ENCODE assay signal across 29 cellular contexts in the genomic region with DNA sequence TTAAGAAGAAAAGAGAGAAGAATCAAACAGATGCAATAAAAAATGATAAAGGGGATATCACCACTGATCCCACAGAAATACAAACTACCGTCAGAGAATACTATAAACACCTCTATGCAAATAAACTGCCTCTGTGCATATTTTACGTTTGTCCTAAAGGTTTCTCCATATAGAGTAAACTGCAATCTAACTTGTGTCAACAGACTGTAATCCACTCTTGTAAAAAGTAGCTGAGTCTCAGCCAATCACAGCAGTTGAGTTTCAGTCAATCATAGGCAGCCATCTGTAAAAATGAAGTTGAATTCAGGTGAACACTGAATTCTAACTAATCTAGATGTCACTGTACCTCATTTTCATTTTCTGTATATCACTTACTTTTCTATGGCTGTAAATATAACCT.
"Had no signal": no experiment of that assay in that cellular context is flagged by ENCODE, and none has a peak within 500 bp of the region (broad histone marks: within the 10 kb centered on the region; RNA-seq: fewer than 3 reads in every experiment).

No MANE protein-coding gene starts in this region.

- ATAC-seq: activated CD4-positive, alpha-beta T cell treated with anti-CD3 and anti-CD28 coated beads for 36 hours; activated CD8-positive, alpha-beta T cell treated with anti-CD3 and anti-CD28 coated beads, Interleukin-2, amount 10 ng/mL, durations not matched to agents 7 days and 5 days; activated naive CD4-positive, alpha-beta T cell treated with anti-CD3 and anti-CD28 coated beads, Interleukin-2, amount 50 U/mL, for 72 hours; activated T-cell treated with anti-CD3 and anti-CD28 coated beads, Interleukin-2, amount 50 U/mL, for 72 hours; gastroesophageal sphincter; heart right ventricle had no signal

- H3K9me3 ChIP-seq: ascending aorta, breast epithelium, colonic mucosa, esophagus squamous epithelium, gastroesophageal sphincter, heart right ventricle had no signal

- H3K27me3 Mint-ChIP-seq: activated T-cell treated with anti-CD3 and anti-CD28 coated beads, Interleukin-2, amount 50 U/mL, for 24 hours had no signal

- H3K4me1 Mint-ChIP-seq: activated CD4-positive, alpha-beta T cell treated with anti-CD3 and anti-CD28 coated beads for 36 hours; activated CD4-positive, alpha-beta T cell treated with anti-CD3 and anti-CD28 coated beads, Interleukin-2, amount 10 ng/mL, durations not matched to agents 24 days and 14 days; activated naive CD4-positive, alpha-beta T cell treated with anti-CD3 and anti-CD28 coated beads, Interleukin-2, amount 10 ng/mL, durations not matched to agents 7 days and 5 days; activated naive CD8-positive, alpha-beta T cell treated with anti-CD3 and anti-CD28 coated beads, Interleukin-2, amount 10 ng/mL, durations not matched to agents 7 days and 5 days; brain had no signal

- H3K4me3 ChIP-seq: ascending aorta, breast epithelium, cardiac muscle cell, colonic mucosa, esophagus squamous epithelium, gastroesophageal sphincter, heart right ventricle, hepatocyte had no signal

- H3K36me3 ChIP-seq: ascending aorta, breast epithelium, cardiac muscle cell, colonic mucosa, esophagus squamous epithelium, gastroesophageal sphincter, heart right ventricle had no signal

- H3K27ac Mint-ChIP-seq: activated CD4-positive, alpha-beta memory T cell treated with anti-CD3 and anti-CD28 coated beads for 36 hours; activated CD4-positive, alpha-beta T cell treated with anti-CD3 and anti-CD28 coated beads for 36 hours; activated CD4-positive, alpha-beta T cell treated with anti-CD3 and anti-CD28 coated beads, Interleukin-2, amount 10 ng/mL, durations not matched to agents 24 days and 14 days; activated CD8-positive, alpha-beta T cell treated with anti-CD3 and anti-CD28 coated beads, Interleukin-2, amount 10 ng/mL, durations not matched to agents 7 days and 5 days; activated naive CD4-positive, alpha-beta T cell treated with anti-CD3 and anti-CD28 coated beads, Interleukin-2, amount 10 ng/mL, durations not matched to agents 7 days and 5 days; activated naive CD4-positive, alpha-beta T cell treated with anti-CD3 and anti-CD28 coated beads, Interleukin-2, amount 50 U/mL, for 72 hours; activated naive CD8-positive, alpha-beta T cell treated with anti-CD3 and anti-CD28 coated beads, Interleukin-2, amount 10 ng/mL, durations not matched to agents 7 days and 5 days; activated T-cell treated with anti-CD3 and anti-CD28 coated beads, Interleukin-2, amount 50 U/mL, for 24 hours; activated T-cell treated with anti-CD3 and anti-CD28 coated beads, Interleukin-2, amount 50 U/mL, for 72 hours; brain had no signal

- H3K4me3 Mint-ChIP-seq: activated CD4-positive, alpha-beta memory T cell treated with anti-CD3 and anti-CD28 coated beads for 36 hours; activated CD4-positive, alpha-beta T cell treated with anti-CD3 and anti-CD28 coated beads for 36 hours; activated CD4-positive, alpha-beta T cell treated with anti-CD3 and anti-CD28 coated beads, Interleukin-2, amount 10 ng/mL, durations not matched to agents 24 days and 14 days; activated CD8-positive, alpha-beta T cell treated with anti-CD3 and anti-CD28 coated beads, Interleukin-2, amount 10 ng/mL, durations not matched to agents 7 days and 5 days; activated naive CD4-positive, alpha-beta T cell treated with anti-CD3 and anti-CD28 coated beads, Interleukin-2, amount 10 ng/mL, durations not matched to agents 7 days and 5 days; activated naive CD8-positive, alpha-beta T cell treated with anti-CD3 and anti-CD28 coated beads, Interleukin-2, amount 10 ng/mL, durations not matched to agents 7 days and 5 days; activated T-cell treated with anti-CD3 and anti-CD28 coated beads, Interleukin-2, amount 50 U/mL, for 24 hours; activated T-cell treated with anti-CD3 and anti-CD28 coated beads, Interleukin-2, amount 50 U/mL, for 72 hours; brain had no signal

- DNase-seq: activated CD4-positive, alpha-beta memory T cell treated with anti-CD3 and anti-CD28 coated beads for 36 hours; activated CD4-positive, alpha-beta T cell treated with anti-CD3 and anti-CD28 coated beads for 36 hours; activated CD4-positive, alpha-beta T cell treated with anti-CD3 and anti-CD28 coated beads, Interleukin-2, amount 10 ng/mL, durations not matched to agents 24 days and 14 days; activated CD4-positive, CD25-positive, alpha-beta regulatory T cell; activated CD4-positive, CD25-positive, alpha-beta regulatory T cell treated with anti-CD3 and anti-CD28 coated beads, Interleukin-2, amount 50 U/mL, for 72 hours; activated CD8-positive, alpha-beta memory T cell treated with anti-CD3 and anti-CD28 coated beads, Interleukin-2, amount 50 U/mL, for 48 hours; activated CD8-positive, alpha-beta T cell treated with anti-CD3 and anti-CD28 coated beads, Interleukin-2, amount 10 ng/mL, durations not matched to agents 7 days and 5 days; activated gamma-delta T cell; activated naive CD4-positive, alpha-beta T cell; activated naive CD4-positive, alpha-beta T cell treated with anti-CD3 and anti-CD28 coated beads, Interleukin-2, amount 10 ng/mL, durations not matched to agents 7 days and 5 days; activated naive CD8-positive, alpha-beta T cell treated with anti-CD3 and anti-CD28 coated beads, Interleukin-2, amount 10 ng/mL, durations not matched to agents 7 days and 5 days; activated T-cell treated with anti-CD3 and anti-CD28 coated beads for 4 hours; activated T-cell treated with anti-CD3 and anti-CD28 coated beads, Interleukin-2, amount 50 U/mL, for 24 hours; activated T-cell treated with anti-CD3 and anti-CD28 coated beads, Interleukin-2, amount 50 U/mL, for 72 hours; central memory CD4-positive, alpha-beta T cell; cerebellar nuclear complex; colonic mucosa; effector CD8-positive, alpha-beta T cell; esophagus squamous epithelium; foreskin melanocyte; heart right ventricle; T-helper 9 cell had no signal

- H3K4me1 ChIP-seq: ascending aorta, breast epithelium, colonic mucosa, esophagus squamous epithelium, gastroesophageal sphincter, heart right ventricle had no signal

- H3K9me3 Mint-ChIP-seq: activated CD4-positive, alpha-beta memory T cell treated with anti-CD3 and anti-CD28 coated beads for 36 hours; activated CD4-positive, alpha-beta T cell treated with anti-CD3 and anti-CD28 coated beads, Interleukin-2, amount 10 ng/mL, durations not matched to agents 24 days and 14 days; activated naive CD4-positive, alpha-beta T cell treated with anti-CD3 and anti-CD28 coated beads, Interleukin-2, amount 10 ng/mL, durations not matched to agents 7 days and 5 days; activated naive CD4-positive, alpha-beta T cell treated with anti-CD3 and anti-CD28 coated beads, Interleukin-2, amount 50 U/mL, for 72 hours; activated naive CD8-positive, alpha-beta T cell treated with anti-CD3 and anti-CD28 coated beads, Interleukin-2, amount 10 ng/mL, durations not matched to agents 7 days and 5 days; activated T-cell treated with anti-CD3 and anti-CD28 coated beads, Interleukin-2, amount 50 U/mL, for 24 hours; activated T-cell treated with anti-CD3 and anti-CD28 coated beads, Interleukin-2, amount 50 U/mL, for 72 hours had no signal

- H3K36me3 Mint-ChIP-seq: activated CD4-positive, alpha-beta memory T cell treated with anti-CD3 and anti-CD28 coated beads for 36 hours; activated naive CD4-positive, alpha-beta T cell treated with anti-CD3 and anti-CD28 coated beads, Interleukin-2, amount 10 ng/mL, durations not matched to agents 7 days and 5 days; activated naive CD4-positive, alpha-beta T cell treated with anti-CD3 and anti-CD28 coated beads, Interleukin-2, amount 50 U/mL, for 72 hours; activated naive CD8-positive, alpha-beta T cell treated with anti-CD3 and anti-CD28 coated beads, Interleukin-2, amount 10 ng/mL, durations not matched to agents 7 days and 5 days; brain had no signal
